28 cellular contexts compared by ENCODE assay signal in genomic region chr6:162258647-162259046, GRCh38.
"Had no signal": no experiment of that assay in that cellular context is flagged by ENCODE, and none has a peak within 500 bp of the region (broad histone marks: within the 10 kb centered on the region; RNA-seq: fewer than 3 reads in every experiment).

No MANE protein-coding gene starts in this region.

- H3K4me1 ChIP-seq: adrenal gland, body of pancreas, gastrocnemius medialis had no signal

- H3K36me3 ChIP-seq: adrenal gland, gastrocnemius medialis had no signal

- DNase-seq: activated CD4-positive, alpha-beta memory T cell treated with anti-CD3 and anti-CD28 coated beads for 36 hours; activated CD4-positive, alpha-beta T cell treated with anti-CD3 and anti-CD28 coated beads for 36 hours; activated CD4-positive, alpha-beta T cell treated with anti-CD3 and anti-CD28 coated beads, Interleukin-2, amount 10 ng/mL, durations not matched to agents 24 days and 14 days; activated CD4-positive, CD25-positive, alpha-beta regulatory T cell; activated CD4-positive, CD25-positive, alpha-beta regulatory T cell treated with anti-CD3 and anti-CD28 coated beads, Interleukin-2, amount 50 U/mL, for 72 hours; activated CD8-positive, alpha-beta memory T cell treated with anti-CD3 and anti-CD28 coated beads, Interleukin-2, amount 10 ng/mL, durations not matched to agents 7 days and 5 days; activated CD8-positive, alpha-beta memory T cell treated with anti-CD3 and anti-CD28 coated beads, Interleukin-2, amount 50 U/mL, for 4 hours; activated CD8-positive, alpha-beta T cell treated with anti-CD3 and anti-CD28 coated beads, Interleukin-2, amount 10 ng/mL, durations not matched to agents 7 days and 5 days; activated effector memory CD4-positive, alpha-beta T cell treated with anti-CD3 and anti-CD28 coated beads, Interleukin-2, amount 50 U/mL, for 16 hours; activated naive CD4-positive, alpha-beta T cell treated with anti-CD3 and anti-CD28 coated beads for 36 hours; activated naive CD8-positive, alpha-beta T cell treated with anti-CD3 and anti-CD28 coated beads for 36 hours; activated naive CD8-positive, alpha-beta T cell treated with anti-CD3 and anti-CD28 coated beads, Interleukin-2, amount 50 U/mL, for 24 hours; activated T-cell treated with anti-CD3 and anti-CD28 coated beads, Interleukin-2, amount 50 U/mL, for 1 hour; activated T-cell treated with anti-CD3 and anti-CD28 coated beads, Interleukin-2, amount 50 U/mL, for 48 hours; adrenal gland; amygdala; aorta; body of pancreas; central memory CD4-positive, alpha-beta T cell; dorsolateral prefrontal cortex; effector memory CD4-positive, alpha-beta T cell; endodermal cell; foreskin fibroblast; gastrocnemius medialis; glutamatergic neuron; T-helper 2 cell had no signal

- ATAC-seq: activated CD4-positive, alpha-beta T cell treated with anti-CD3 and anti-CD28 coated beads for 36 hours; activated CD8-positive, alpha-beta memory T cell treated with anti-CD3 and anti-CD28 coated beads, Interleukin-2, amount 10 ng/mL, durations not matched to agents 7 days and 5 days; activated CD8-positive, alpha-beta T cell treated with anti-CD3 and anti-CD28 coated beads, Interleukin-2, amount 10 ng/mL, durations not matched to agents 7 days and 5 days; activated naive CD8-positive, alpha-beta T cell treated with anti-CD3 and anti-CD28 coated beads, Interleukin-2, amount 50 U/mL, for 24 hours; body of pancreas; esophagus mucosa; gastrocnemius medialis had no signal

- H3K27ac ChIP-seq: adrenal gland, body of pancreas, coronary artery, dorsolateral prefrontal cortex, gastrocnemius medialis had no signal

- H3K9me3 ChIP-seq: adrenal gland, body of pancreas, gastrocnemius medialis had no signal

- H3K27me3 ChIP-seq: adrenal gland, body of pancreas, dorsolateral prefrontal cortex, gastrocnemius medialis had no signal

- H3K4me3 ChIP-seq: adrenal gland, body of pancreas, coronary artery, dorsolateral prefrontal cortex, gastrocnemius medialis had no signal
